In genomic region chr5:113022661-113023060, GRCh38 we compare ENCODE assay signal across 8 cellular contexts. TPM values are rescaled to one million over a fixed set of nuclear protein-coding genes. Genes with fewer than 3 reads are reported as not detected.
DNase-seq lines count a peak whose midpoint lies in the region; ATAC-seq and TF ChIP-seq lines count a peak whose summit lies in the region.

No MANE protein-coding gene starts in this region.

- peaks cover 12 to 56% of the 10 kb centered on the region in 2 experiments for H3K36me3 ChIP-seq in HEK293 (ENCODE audit: control insufficient read depth in 2 of 2, insufficient read depth in 1 of 2, low read length in 2 of 2)
- H3K36me3 ChIP-seq in MG63, result peaks cover 41% of the 10 kb centered on the region
- peaks cover 47% of the 10 kb centered on the region for H3K36me3 ChIP-seq in suprapubic skin

- DNase-seq in NCI-H1048 (lab: John Stamatoyannopoulos, UW) (peak; percentile 17), iris pigment epithelial cell (ENCODE audit: low read depth) (peak; percentile 71), MG63 (no peak), suprapubic skin (ENCODE audit: low spot score in 2 of 2) (no peak), foreskin fibroblast (no peak)
- no peak for DNase-seq in activated CD8-positive, alpha-beta memory T cell treated with anti-CD3 and anti-CD28 coated beads, Interleukin-2, amount 50 U/mL, for 48 hours

- H3K27me3 ChIP-seq in MG63 (no peaks in the 10 kb centered on the region), suprapubic skin (no peaks in the 10 kb centered on the region)

- H3K27ac ChIP-seq in HEK293 (ENCODE audit: extremely low read depth, low read depth, low read length) (no peak overlapping the region), suprapubic skin (no peak overlapping the region)

- TF ChIP-seq EP300 in suprapubic skin (IDR thresholded peaks at IDR 0.05), result no peak

- POLR2A ChIA-PET in HEK293 (lab: Yijun Ruan, JAX), result no interaction called here

- TF ChIP-seq POLR2A in suprapubic skin (IDR thresholded peaks at IDR 0.05), result no peak

- peaks cover 5% of the 10 kb centered on the region for H3K4me1 ChIP-seq in HEK293 (ENCODE audit: control insufficient read depth, insufficient read depth, low read length)
- H3K4me1 ChIP-seq in suprapubic skin, result no peaks in the 10 kb centered on the region

- CTCF ChIA-PET in HEK293 (lab: Yijun Ruan, JAX), result interaction anchor here (0.6 to 1.0 kb wide), 2 partner anchors 11 to 583 kb away, joined by 3 to 5 read pairs; no protein-coding TSS in a partner anchor

- 68% methylated on average over 2 of the region's 2 CpGs for WGBS in suprapubic skin

- H3K9me3 ChIP-seq in HEK293 (ENCODE audit: control insufficient read depth, insufficient read depth, low read depth, low read length), result no peaks in the 10 kb centered on the region
- no peaks in the 10 kb centered on the region for H3K9me3 ChIP-seq in MG63
- no peaks in the 10 kb centered on the region for H3K9me3 ChIP-seq in suprapubic skin

- TF ChIP-seq CTCF in HEK293 (tag by site-specific recombination; IDR thresholded peaks at IDR 0.05) (no peak), suprapubic skin (IDR thresholded peaks at IDR 0.05) (no peak), foreskin fibroblast (IDR thresholded peaks at IDR 0.05; ENCODE audit: low read depth, low read length) (no peak)

- H3K4me3 ChIP-seq in HEK293 (ENCODE audit: low read depth, low read length), result no peak overlapping the region
- no peak overlapping the region for H3K4me3 ChIP-seq in MG63
- H3K4me3 ChIP-seq in suprapubic skin, result no peak overlapping the region
- no peak overlapping the region for H3K4me3 ChIP-seq in foreskin fibroblast (ENCODE audit: low read depth in 1 of 2, low read length in 2 of 2)

- peak; percentile 71 for ATAC-seq in GM18520 (IDR thresholded peaks at IDR 0.05; ENCODE audit: unreplicated experiment)

TF ChIP-seq in HEK293, 187 proteins besides CTCF, POLR2A, EP300 and RAD21:
- no peak for TF ChIP-seq ZNF777 (tag by site-specific recombination; IDR thresholded peaks at IDR 0.05; ENCODE audit: borderline replicate concordance)
- 0 out of 2 replicates have a peak, but pooled peaks have one; percentile 18 for TF ChIP-seq ZNF10 (tag by site-specific recombination; IDR thresholded peaks at IDR 0.05)

RNA-seq across cellular contexts. Expression of gene DCP2, which starts 46.1 kb away (rescaled TPM):
- total RNA-seq in MG63 (2014; rRNA removed; shearing (Covaris generic); ENCODE audit: low replicate concordance), result 12.6 and 34.4 TPM in 2 replicates
- 10 to 100 TPM; 11.3 to 45.5 (median 23.0) TPM for total RNA-seq in suprapubic skin

Comparison
In these comparisons a context has a peak if more than half of its experiments do, and no peak if none do; other contexts are left out.
1. DNase-seq: peak in NCI-H1048 (single experiment) and iris pigment epithelial cell (single experiment); none in MG63 (single experiment), activated CD8-positive, alpha-beta memory T cell treated with anti-CD3 and anti-CD28 coated beads, Interleukin-2, amount 50 U/mL, for 48 hours (single experiment), suprapubic skin (0 of 2) and foreskin fibroblast (0 of 2).